ENCODE assay signal across 22 cellular contexts in genomic region chr1:213439703-213440102, GRCh38.
"Had no signal": no experiment of that assay in that cellular context is flagged by ENCODE, and none has a peak within 500 bp of the region (broad histone marks: within the 10 kb centered on the region; RNA-seq: fewer than 3 reads in every experiment).

No MANE protein-coding gene starts in this region.

- H3K27ac ChIP-seq: HL-60, SJCRH30 had no signal

- H3K36me3 ChIP-seq: SJCRH30 had no signal

- H3K4me3 ChIP-seq: SJCRH30 had no signal

- H3K27me3 ChIP-seq: SJCRH30 had no signal

- H3K4me1 ChIP-seq: SJCRH30 had no signal

- DNase-seq: Kasumi-1, KG1, MV-4-11, NCI-H1048, NCI-H1105, NCI-H1417, NCI-H1436 treated with DMSO at 0.1 percent for 48 hours, NCI-H1694, NCI-H187 treated with DMSO at 0.1 percent for 48 hours, NCI-H2029 treated with DMSO at 0.1 percent for 48 hours, NCI-H2227 treated with DMSO at 0.1 percent for 48 hours, NCI-H526 treated with DMSO at 0.1 percent for 48 hours, NCI-H748 treated with DMSO at 0.1 percent for 48 hours, PC-3, SHP77 treated with DMSO at 0.1 percent for 48 hours, SJCRH30, T-helper 1 cell had no signal

- FAIRE-seq: HTR-8/SVneo had no signal

- ATAC-seq: Panc1, PC-3, Right ventricle myocardium inferior, SK-N-SH treated with all-trans-retinoic acid at 6 μM for 48 hours had no signal
